In genomic region chr12:93000026-93000425, GRCh38 we compare ENCODE assay signal across 2 cellular contexts.
TF ChIP-seq lines count a peak whose summit lies in the region.

No MANE protein-coding gene starts in this region.

TF ChIP-seq in IMR-90, 13 proteins besides CTCF, POLR2A, EP300 and RAD21:
- no peak for TF ChIP-seq BHLHE40 (IDR thresholded peaks at IDR 0.05; ENCODE audit: low read depth, low read length)
- no peak for TF ChIP-seq RFX5 (IDR thresholded peaks at IDR 0.05; ENCODE audit: low read depth, low read length)
- TF ChIP-seq USF2 (IDR thresholded peaks at IDR 0.05; ENCODE audit: low read depth, low read length), result no peak
- TF ChIP-seq CEBPB (IDR thresholded peaks at IDR 0.05; ENCODE audit: low read depth, low read length), result no peak
- TF ChIP-seq NFE2L2 (IDR thresholded peaks at IDR 0.05; ENCODE audit: low read depth, low read length), result no peak
- no peak for TF ChIP-seq SMC3 (IDR thresholded peaks at IDR 0.05; ENCODE audit: low read depth, low read length)
- no peak for TF ChIP-seq ELK1 (IDR thresholded peaks at IDR 0.05; ENCODE audit: borderline replicate concordance, low read depth, low read length)
- no peak for TF ChIP-seq RCOR1 (IDR thresholded peaks at IDR 0.05; ENCODE audit: insufficient replicate concordance, low read length)
- TF ChIP-seq MAZ (IDR thresholded peaks at IDR 0.05; ENCODE audit: borderline replicate concordance, low read depth, low read length), result no peak

TF ChIP-seq in K562, 482 proteins besides CTCF, POLR2A, EP300 and RAD21:
- TF ChIP-seq ZNF124 (CRISPR knock-in tag; IDR thresholded peaks at IDR 0.05), result no peak
- no peak for TF ChIP-seq HEY1 (CRISPR knock-in tag; IDR thresholded peaks at IDR 0.05; ENCODE audit: borderline replicate concordance)
- TF ChIP-seq TAF15 (IDR thresholded peaks at IDR 0.05; ENCODE audit: low read depth, low read length), result no peak
- TF ChIP-seq, protein P1, sequence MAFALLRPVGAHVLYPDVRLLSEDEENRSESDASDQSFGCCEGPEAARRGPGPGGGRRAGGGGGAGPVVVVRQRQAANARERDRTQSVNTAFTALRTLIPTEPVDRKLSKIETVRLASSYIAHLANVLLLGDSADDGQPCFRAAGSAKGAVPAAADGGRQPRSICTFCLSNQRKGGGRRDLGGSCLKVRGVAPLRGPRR (CRISPR knock-in tag; IDR thresholded peaks at IDR 0.05), result no peak
- no peak for TF ChIP-seq FOSL1 (tag; conservative IDR thresholded peaks at IDR 0.05)
- no peak for TF ChIP-seq CGGBP1 (CRISPR knock-in tag; IDR thresholded peaks at IDR 0.05)
- no peak for TF ChIP-seq TEAD1 (CRISPR knock-in tag; IDR thresholded peaks at IDR 0.05)
- TF ChIP-seq, protein P2, sequence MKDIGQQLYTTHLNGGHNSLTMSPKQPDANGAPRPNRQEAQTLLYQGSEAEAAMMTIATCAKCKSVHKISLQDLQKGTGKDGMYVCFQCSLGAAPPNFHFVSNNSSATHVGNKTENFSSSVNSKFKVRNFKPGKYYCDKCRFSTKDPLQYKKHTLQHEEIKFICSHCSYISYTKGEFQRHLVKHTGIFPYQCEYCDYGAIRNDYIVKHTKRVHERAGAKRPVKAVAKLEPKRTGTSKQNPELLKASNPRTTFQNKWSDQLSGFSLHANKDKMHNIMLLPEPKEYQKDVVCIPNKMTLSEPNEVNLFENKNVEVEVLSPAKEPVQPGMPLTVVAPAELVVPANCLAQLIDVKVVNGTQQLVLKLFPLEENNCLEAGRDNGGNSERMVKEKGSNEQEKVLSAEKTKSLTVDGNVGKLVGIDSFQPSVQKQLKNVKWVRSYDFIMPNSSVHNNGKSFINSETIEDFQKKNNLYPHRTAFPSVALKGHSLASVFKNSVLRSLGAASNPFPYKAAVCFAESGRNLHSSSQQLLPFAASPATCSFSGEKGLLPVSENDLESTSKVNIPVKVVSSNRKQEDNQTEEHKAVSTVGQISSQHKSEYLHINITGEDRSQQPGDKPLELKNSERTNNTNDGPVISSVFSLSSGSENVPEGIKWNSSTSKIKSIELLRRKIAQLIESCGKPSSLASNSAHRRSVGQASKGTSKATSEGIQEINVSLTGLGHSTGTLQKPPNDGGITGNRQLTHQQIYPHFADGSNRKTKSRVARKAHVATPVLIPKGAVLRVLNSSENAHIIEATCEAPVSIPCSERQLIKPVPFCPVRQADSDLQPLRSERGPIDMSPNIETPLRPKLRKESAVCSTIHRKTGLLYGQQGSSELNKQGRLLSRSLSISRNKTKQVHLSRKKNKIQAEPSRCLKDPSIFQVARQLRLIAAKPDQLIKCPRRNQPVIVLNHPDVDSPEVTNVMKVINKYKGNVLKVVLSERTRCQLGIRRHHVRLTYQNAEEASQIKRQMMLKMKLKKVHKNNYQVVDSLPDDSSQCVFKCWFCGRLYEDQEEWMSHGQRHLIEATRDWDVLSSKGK (CRISPR knock-in tag; IDR thresholded peaks at IDR 0.05), result no peak
- TF ChIP-seq GTF2A2 (tag; IDR thresholded peaks at IDR 0.05), result no peak
- TF ChIP-seq STAT5A (IDR thresholded peaks at IDR 0.05; ENCODE audit: borderline replicate concordance, low read length), result no peak
- TF ChIP-seq XRCC4 (IDR thresholded peaks at IDR 0.05; ENCODE audit: extremely low read depth, insufficient read depth, insufficient read length), result no peak
- no peak for TF ChIP-seq ZNF785 (CRISPR knock-in tag; IDR thresholded peaks at IDR 0.05)
- TF ChIP-seq, protein P3, sequence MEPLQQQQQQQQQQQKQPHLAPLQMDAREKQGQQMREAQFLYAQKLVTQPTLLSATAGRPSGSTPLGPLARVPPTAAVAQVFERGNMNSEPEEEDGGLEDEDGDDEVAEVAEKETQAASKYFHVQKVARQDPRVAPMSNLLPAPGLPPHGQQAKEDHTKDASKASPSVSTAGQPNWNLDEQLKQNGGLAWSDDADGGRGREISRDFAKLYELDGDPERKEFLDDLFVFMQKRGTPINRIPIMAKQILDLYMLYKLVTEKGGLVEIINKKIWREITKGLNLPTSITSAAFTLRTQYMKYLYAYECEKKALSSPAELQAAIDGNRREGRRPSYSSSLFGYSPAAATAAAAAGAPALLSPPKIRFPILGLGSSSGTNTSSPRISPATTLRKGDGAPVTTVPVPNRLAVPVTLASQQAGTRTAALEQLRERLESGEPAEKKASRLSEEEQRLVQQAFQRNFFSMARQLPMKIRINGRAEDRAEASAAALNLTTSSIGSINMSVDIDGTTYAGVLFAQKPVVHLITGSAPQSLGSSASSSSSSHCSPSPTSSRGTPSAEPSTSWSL (CRISPR knock-in tag; IDR thresholded peaks at IDR 0.05; ENCODE audit: borderline replicate concordance), result no peak
- no peak for TF ChIP-seq LARP7 (IDR thresholded peaks at IDR 0.05)
- no peak for TF ChIP-seq ZNF316 (IDR thresholded peaks at IDR 0.05)
- TF ChIP-seq NBN (IDR thresholded peaks at IDR 0.05; ENCODE audit: low read depth), result no peak
- TF ChIP-seq ZNF212 (CRISPR knock-in tag; IDR thresholded peaks at IDR 0.05), result no peak
- no peak for TF ChIP-seq MXD1 (CRISPR knock-in tag; IDR thresholded peaks at IDR 0.05; ENCODE audit: borderline replicate concordance, poor library complexity, severe bottlenecking)
- no peak for TF ChIP-seq ZNF507 (tag; conservative IDR thresholded peaks at IDR 0.05)
